In genomic region chr6:111428803-111429202, GRCh38 we compare ENCODE assay signal across 21 cellular contexts.
"Had no signal": no experiment of that assay in that cellular context is flagged by ENCODE, and none has a peak within 500 bp of the region (broad histone marks: within the 10 kb centered on the region; RNA-seq: fewer than 3 reads in every experiment).

No MANE protein-coding gene starts in this region.

- DNase-seq: activated B cell treated with CpG ODN at 0.5 μM for 24 hours; activated CD4-positive, alpha-beta T cell treated with anti-CD3 and anti-CD28 coated beads for 36 hours; activated CD4-positive, alpha-beta T cell treated with anti-CD3 and anti-CD28 coated beads, Interleukin-2, amount 50 U/mL, for 48 hours; activated CD8-positive, alpha-beta memory T cell treated with anti-CD3 and anti-CD28 coated beads, Interleukin-2, amount 50 U/mL, for 48 hours; activated naive CD4-positive, alpha-beta T cell; activated naive CD8-positive, alpha-beta T cell treated with anti-CD3 and anti-CD28 coated beads, Interleukin-2, amount 10 ng/mL, durations not matched to agents 7 days and 5 days; activated T-cell treated with anti-CD3 and anti-CD28 coated beads, Interleukin-2, amount 50 U/mL, for 4 hours; amygdala; cortex of kidney; heart left ventricle; islet precursor cell; left cardiac atrium; mesenchymal stem cell; pancreas; psoas muscle; right cardiac atrium; stimulated activated CD4-positive, alpha-beta T cell treated with anti-CD3 and anti-CD28 coated beads, Interleukin-1b, Interleukin-23, amount 100 ng/mL, for 48 hours; substantia nigra; thyroid gland; upper lobe of right lung had no signal

- H3K27me3 ChIP-seq: heart left ventricle, pancreas, thyroid gland, upper lobe of right lung had no signal

- H3K27ac ChIP-seq: pancreas, psoas muscle, skin epidermis, thyroid gland, upper lobe of right lung had no signal

- H3K4me3 ChIP-seq: heart left ventricle, pancreas, psoas muscle, skin epidermis, thyroid gland, upper lobe of right lung had no signal

- H3K36me3 ChIP-seq: pancreas, thyroid gland, upper lobe of right lung had no signal
